Comparison of ENCODE assay signal across 28 cellular contexts in genomic region chr12:39064712-39065111, GRCh38.
"Had no signal": no experiment of that assay in that cellular context is flagged by ENCODE, and none has a peak within 500 bp of the region (broad histone marks: within the 10 kb centered on the region; RNA-seq: fewer than 3 reads in every experiment).

No MANE protein-coding gene starts in this region.

- H3K36me3 Mint-ChIP-seq: activated CD4-positive, alpha-beta memory T cell treated with anti-CD3 and anti-CD28 coated beads for 36 hours had no signal

- H3K36me3 ChIP-seq: ascending aorta, Peyer's patch had no signal

- FAIRE-seq: TTC549 had no signal

- H3K27me3 ChIP-seq: ascending aorta, body of pancreas, Peyer's patch had no signal

- H3K4me3 ChIP-seq: ascending aorta, body of pancreas, Peyer's patch had no signal

- H3K4me3 Mint-ChIP-seq: activated CD4-positive, alpha-beta memory T cell treated with anti-CD3 and anti-CD28 coated beads for 36 hours; activated CD4-positive, alpha-beta T cell treated with anti-CD3 and anti-CD28 coated beads, Interleukin-2, amount 10 ng/mL, durations not matched to agents 7 days and 5 days; activated naive CD8-positive, alpha-beta T cell treated with anti-CD3 and anti-CD28 coated beads, Interleukin-2, amount 50 U/mL, for 24 hours; activated T-cell treated with anti-CD3 and anti-CD28 coated beads, Interleukin-2, amount 50 U/mL, for 4 hours; central memory CD8-positive, alpha-beta T cell; T-helper 17 cell had no signal

- H3K27ac ChIP-seq: ascending aorta, body of pancreas, Peyer's patch, RWPE1 had no signal

- H3K4me1 Mint-ChIP-seq: activated CD4-positive, alpha-beta T cell treated with anti-CD3 and anti-CD28 coated beads, Interleukin-2, amount 10 ng/mL, durations not matched to agents 7 days and 5 days; activated naive CD8-positive, alpha-beta T cell treated with anti-CD3 and anti-CD28 coated beads, Interleukin-2, amount 50 U/mL, for 24 hours; central memory CD8-positive, alpha-beta T cell; T-helper 17 cell had no signal

- H3K9me3 ChIP-seq: ascending aorta, body of pancreas, Peyer's patch had no signal

- H3K27me3 Mint-ChIP-seq: activated CD4-positive, alpha-beta memory T cell treated with anti-CD3 and anti-CD28 coated beads for 36 hours; activated CD4-positive, alpha-beta T cell treated with anti-CD3 and anti-CD28 coated beads, Interleukin-2, amount 10 ng/mL, durations not matched to agents 7 days and 5 days; activated naive CD8-positive, alpha-beta T cell treated with anti-CD3 and anti-CD28 coated beads, Interleukin-2, amount 50 U/mL, for 24 hours; central memory CD8-positive, alpha-beta T cell; T-helper 17 cell had no signal

- H3K4me1 ChIP-seq: ascending aorta, body of pancreas, Peyer's patch had no signal

- ATAC-seq: activated naive CD4-positive, alpha-beta T cell treated with anti-CD3 and anti-CD28 coated beads, Interleukin-2, amount 50 U/mL, for 72 hours; activated naive CD8-positive, alpha-beta T cell treated with anti-CD3 and anti-CD28 coated beads, Interleukin-2, amount 50 U/mL, for 24 hours; activated T-cell treated with anti-CD3 and anti-CD28 coated beads, Interleukin-2, amount 50 U/mL, for 4 hours; body of pancreas; T-helper 17 cell had no signal

- DNase-seq: activated CD4-positive, alpha-beta memory T cell treated with anti-CD3 and anti-CD28 coated beads for 36 hours; activated CD4-positive, alpha-beta T cell treated with anti-CD3 and anti-CD28 coated beads, Interleukin-2, amount 10 ng/mL, durations not matched to agents 7 days and 5 days; activated CD4-positive, CD25-positive, alpha-beta regulatory T cell; activated CD8-positive, alpha-beta memory T cell treated with anti-CD3 and anti-CD28 coated beads for 24 hours; activated effector memory CD4-positive, alpha-beta T cell treated with anti-CD3 and anti-CD28 coated beads, Interleukin-2, amount 50 U/mL, for 16 hours; activated naive CD4-positive, alpha-beta T cell treated with Interleukin-2 at 50 U/mL for 16 hours; activated naive CD8-positive, alpha-beta T cell treated with anti-CD3 and anti-CD28 coated beads, Interleukin-2, amount 50 U/mL, for 24 hours; activated T-cell treated with anti-CD3 and anti-CD28 coated beads, Interleukin-2, amount 50 U/mL, for 4 hours; amniotic stem cell; body of pancreas; KG1; NCI-H1092; NCI-H1417 treated with DMSO at 0.1 percent for 48 hours; NCI-H1694; NCI-H2029 treated with DMSO at 0.1 percent for 48 hours; NCI-H2227 treated with DMSO at 0.1 percent for 48 hours; NCI-H446 treated with DMSO at 0.1 percent for 48 hours; NCI-H524 treated with DMSO at 0.1 percent for 48 hours; NCI-H748 treated with DMSO at 0.1 percent for 48 hours; Peyer's patch; Right ventricle myocardium superior; T-helper 17 cell; T-helper 9 cell had no signal

- H3K27ac Mint-ChIP-seq: activated CD4-positive, alpha-beta memory T cell treated with anti-CD3 and anti-CD28 coated beads for 36 hours; activated CD4-positive, alpha-beta T cell treated with anti-CD3 and anti-CD28 coated beads, Interleukin-2, amount 10 ng/mL, durations not matched to agents 7 days and 5 days; activated naive CD4-positive, alpha-beta T cell treated with anti-CD3 and anti-CD28 coated beads, Interleukin-2, amount 50 U/mL, for 72 hours; activated naive CD8-positive, alpha-beta T cell treated with anti-CD3 and anti-CD28 coated beads, Interleukin-2, amount 50 U/mL, for 24 hours; T-helper 17 cell had no signal

- H3K9me3 Mint-ChIP-seq: activated CD4-positive, alpha-beta T cell treated with anti-CD3 and anti-CD28 coated beads, Interleukin-2, amount 10 ng/mL, durations not matched to agents 7 days and 5 days; central memory CD8-positive, alpha-beta T cell had no signal
